In genomic region chr5:119341452-119342349, GRCh38 we compare ENCODE assay signal across 8 cellular contexts. TPM values are rescaled to one million over a fixed set of nuclear protein-coding genes. Genes with fewer than 3 reads are reported as not detected.
A peak's percentile ranks its signal among the peaks of the same experiment; 100 is the strongest.
DNase-seq lines count a peak whose midpoint lies in the region; ATAC-seq and TF ChIP-seq lines count a peak whose summit lies in the region.

No MANE protein-coding gene starts in this region.

- H3K4me3 ChIP-seq in CD8-positive, alpha-beta memory T cell (ENCODE audit: low read length), result peak overlapping the region; percentile 54

- peaks cover 96 to 98% (median 98%) of the 10 kb centered on the region in 3 donors for H3K4me1 Mint-ChIP-seq in CD8-positive, alpha-beta memory T cell
- peaks cover 96% of the 10 kb centered on the region for H3K4me1 Mint-ChIP-seq in activated T-helper 1 cell treated with anti-CD3 and anti-CD28 coated beads, Interleukin-12 subunit alpha, Interleukin-12 subunit beta, Interleukin-2, Interleukin-4 antibody, amounts not matched to agents 30 ng/mL and 10 ng/mL and 1 ng/mL, durations not matched to agents 14 hours and 24 hours and 36 hours (ENCODE audit: low read depth)

- intact Hi-C loops in activated T-helper 1 cell treated with anti-CD3 and anti-CD28 coated beads, Interleukin-12 subunit alpha, Interleukin-12 subunit beta, Interleukin-2, Interleukin-4 antibody, amounts not matched to agents 30 ng/mL and 10 ng/mL and 1 ng/mL, durations not matched to agents 14 hours and 24 hours and 36 hours (cut with micrococcal nuclease), result loop anchor here (1.0 to 5.0 kb wide), 7 partner anchors 8 to 354 kb away; partner anchors contain the start of gene DTWD2

- CTCF ChIA-PET in CD8-positive, alpha-beta memory T cell (lab: Charles Lee), result interaction anchor here (1.1 to 5.6 kb wide), 11 partner anchors 10 to 71 kb away, joined by 3 to 24 read pairs (median 5); partner anchors contain the start of gene TNFAIP8

- no peak for DNase-seq in CD8-positive, alpha-beta memory T cell
- DNase-seq in activated T-helper 1 cell treated with anti-CD3 and anti-CD28 coated beads, Interleukin-12 subunit alpha, Interleukin-12 subunit beta, Interleukin-2, Interleukin-4 antibody, amounts not matched to agents 30 ng/mL and 10 ng/mL and 1 ng/mL, durations not matched to agents 14 hours and 24 hours and 36 hours (ENCODE audit: low spot score), result no peak
- DNase-seq in activated gamma-delta T cell treated with Interleukin-2 at 50 U/mL for 16 hours (no peak), HUDEP-2 (lab: John Stamatoyannopoulos, UW; ENCODE audit: unreplicated experiment in 76 of 76) (no peak), caudate nucleus (lab: John Stamatoyannopoulos, UW) (no peak), erythroblast (lab: John Stamatoyannopoulos, UW) (no peak)

- TF ChIP-seq POLR2A in erythroblast (IDR thresholded peaks at IDR 0.05; ENCODE audit: low read length), result no peak

- no peaks in the 10 kb centered on the region for H3K9me3 Mint-ChIP-seq in CD8-positive, alpha-beta memory T cell
- H3K9me3 Mint-ChIP-seq in activated T-helper 1 cell treated with anti-CD3 and anti-CD28 coated beads, Interleukin-12 subunit alpha, Interleukin-12 subunit beta, Interleukin-2, Interleukin-4 antibody, amounts not matched to agents 30 ng/mL and 10 ng/mL and 1 ng/mL, durations not matched to agents 14 hours and 24 hours and 36 hours, result no peaks in the 10 kb centered on the region

- peak overlapping the region; percentile 52 for H3K27ac ChIP-seq in CD8-positive, alpha-beta memory T cell (ENCODE audit: low read depth, low read length)
- H3K27ac ChIP-seq in caudate nucleus (ENCODE audit: low read depth, low read length), result no peak overlapping the region

- peak overlapping the region; percentile 75 to 93 (median 83) for H3K4me3 Mint-ChIP-seq in CD8-positive, alpha-beta memory T cell
- H3K4me3 Mint-ChIP-seq in activated T-helper 1 cell treated with anti-CD3 and anti-CD28 coated beads, Interleukin-12 subunit alpha, Interleukin-12 subunit beta, Interleukin-2, Interleukin-4 antibody, amounts not matched to agents 30 ng/mL and 10 ng/mL and 1 ng/mL, durations not matched to agents 14 hours and 24 hours and 36 hours, result peak overlapping the region; percentile 83

- ATAC-seq in GM19467 (IDR thresholded peaks at IDR 0.05; ENCODE audit: unreplicated experiment) (peak; percentile 40), HG03439 (IDR thresholded peaks at IDR 0.05; ENCODE audit: unreplicated experiment) (peak; percentile 53)

- H3K27me3 ChIP-seq in CD8-positive, alpha-beta memory T cell (ENCODE audit: insufficient read depth, low read length, poor library complexity, severe bottlenecking), result no peaks in the 10 kb centered on the region

- peaks cover 0 to 4% (median 3%) of the 10 kb centered on the region in 3 donors for H3K36me3 Mint-ChIP-seq in CD8-positive, alpha-beta memory T cell
- peaks cover 23% of the 10 kb centered on the region for H3K36me3 Mint-ChIP-seq in activated T-helper 1 cell treated with anti-CD3 and anti-CD28 coated beads, Interleukin-12 subunit alpha, Interleukin-12 subunit beta, Interleukin-2, Interleukin-4 antibody, amounts not matched to agents 30 ng/mL and 10 ng/mL and 1 ng/mL, durations not matched to agents 14 hours and 24 hours and 36 hours (ENCODE audit: low read depth)

- peaks cover 98% of the 10 kb centered on the region for H3K4me1 ChIP-seq in CD8-positive, alpha-beta memory T cell (ENCODE audit: insufficient read depth, low read length)

- no peaks in the 10 kb centered on the region for H3K27me3 Mint-ChIP-seq in CD8-positive, alpha-beta memory T cell
- H3K27me3 Mint-ChIP-seq in activated T-helper 1 cell treated with anti-CD3 and anti-CD28 coated beads, Interleukin-12 subunit alpha, Interleukin-12 subunit beta, Interleukin-2, Interleukin-4 antibody, amounts not matched to agents 30 ng/mL and 10 ng/mL and 1 ng/mL, durations not matched to agents 14 hours and 24 hours and 36 hours (ENCODE audit: insufficient read depth), result no peaks in the 10 kb centered on the region

- H3K36me3 ChIP-seq in CD8-positive, alpha-beta memory T cell (ENCODE audit: insufficient read depth, low read length), result no peaks in the 10 kb centered on the region

- POLR2A ChIA-PET in CD8-positive, alpha-beta memory T cell (lab: Charles Lee), result interaction anchor here (0.9 to 3.7 kb wide), 11 partner anchors 9 to 354 kb away, joined by 3 to 20 read pairs (median 5); partner anchors contain the start of genes DMXL1 and DTWD2

- no peaks in the 10 kb centered on the region for H3K9me3 ChIP-seq in CD8-positive, alpha-beta memory T cell (ENCODE audit: low read length)

- H3K27ac Mint-ChIP-seq in CD8-positive, alpha-beta memory T cell, result peak overlapping the region; percentile 84 to 99 (median 94)
- peak overlapping the region; percentile 100 for H3K27ac Mint-ChIP-seq in activated T-helper 1 cell treated with anti-CD3 and anti-CD28 coated beads, Interleukin-12 subunit alpha, Interleukin-12 subunit beta, Interleukin-2, Interleukin-4 antibody, amounts not matched to agents 30 ng/mL and 10 ng/mL and 1 ng/mL, durations not matched to agents 14 hours and 24 hours and 36 hours

RNA-seq across cellular contexts. Expression of gene TNFAIP8, which starts 14.1 kb away (rescaled TPM):
- 100 to 1,000 TPM; 295 to 311 TPM for total RNA-seq in CD8-positive, alpha-beta memory T cell
- polyA plus RNA-seq in CD8-positive, alpha-beta memory T cell, result 207 TPM
- 214 and 219 TPM in 2 replicates for total RNA-seq in activated T-helper 1 cell treated with anti-CD3 and anti-CD28 coated beads, Interleukin-12 subunit alpha, Interleukin-12 subunit beta, Interleukin-2, Interleukin-4 antibody, amounts not matched to agents 30 ng/mL and 10 ng/mL and 1 ng/mL, durations not matched to agents 14 hours and 24 hours and 36 hours
